In the genomic region with DNA sequence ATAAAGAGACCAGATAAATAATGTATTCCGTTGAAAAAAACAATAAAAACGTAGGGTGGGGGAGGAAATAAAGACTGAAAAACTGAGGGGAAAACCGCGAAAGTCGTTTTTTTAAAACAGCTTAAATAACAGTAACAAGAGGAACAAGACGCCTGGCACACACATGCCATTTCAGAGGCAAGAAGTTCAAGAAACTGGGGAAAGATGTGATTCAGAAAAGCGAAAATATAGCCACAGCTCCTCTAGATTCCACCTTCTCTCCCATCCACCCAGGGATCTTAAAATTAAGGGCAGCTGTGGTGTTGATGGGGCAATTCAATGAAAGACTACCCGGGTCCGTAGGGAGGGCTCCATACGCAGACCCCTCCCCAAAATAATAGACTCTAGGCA, we compare ENCODE assay signal across 8 cellular contexts. TPM values are rescaled to one million over a fixed set of nuclear protein-coding genes. Genes with fewer than 3 reads are reported as not detected.
A peak's percentile ranks its signal among the peaks of the same experiment; 100 is the strongest.
DNase-seq lines count a peak whose midpoint lies in the region; ATAC-seq, FAIRE-seq and TF ChIP-seq lines count a peak whose summit lies in the region.

No MANE protein-coding gene starts in this region.

- H3K36me3 Mint-ChIP-seq in T-cell: no peaks in the 10 kb centered on the region

- in situ Hi-C loops in GM13976 (cut with MboI; ENCODE audit: low sequenced_read_pairs, unreplicated experiment): no loop called here

- no peak for TF ChIP-seq EP300 in sigmoid colon (IDR thresholded peaks at IDR 0.05)

- H3K27me3 Mint-ChIP-seq in T-cell: no peaks in the 10 kb centered on the region

- no peaks in the 10 kb centered on the region for H3K36me3 ChIP-seq in sigmoid colon

- peak overlapping the region; percentile 75 to 82 (median 82) for H3K4me3 Mint-ChIP-seq in T-cell

- peak overlapping the region; percentile 81 to 93 (median 90) for H3K27ac ChIP-seq in sigmoid colon

- H3K27ac Mint-ChIP-seq in T-cell: peak overlapping the region; percentile 3 to 82

- H3K27me3 ChIP-seq in sigmoid colon: no peaks in the 10 kb centered on the region

- peaks cover 21 to 28% (median 25%) of the 10 kb centered on the region in 3 donors for H3K4me1 Mint-ChIP-seq in T-cell

- H3K4me3 ChIP-seq in fibroblast of villous mesenchyme (ENCODE audit: low read depth, low read length) (peak overlapping the region; percentile 73), sigmoid colon (peak overlapping the region; percentile 82 to 97 (median 93))

- CTCF ChIA-PET in T-cell (lab: Charles Lee): interaction anchor here (0.5 to 1.4 kb wide), 4 partner anchors 25 to 1041 kb away, joined by 3 to 6 read pairs (median 4); partner anchors contain the start of gene MED23 (in 1 of the 2)

- POLR2A ChIA-PET in T-cell (lab: Charles Lee): interaction anchor here in 1 of 2 donors (0.6 kb wide), 1 partner anchor 17 kb away, joined by 4 read pairs; no protein-coding TSS in a partner anchor

- H3K9me3 ChIP-seq in sigmoid colon: no peaks in the 10 kb centered on the region

- TF ChIP-seq POLR2A in sigmoid colon (IDR thresholded peaks at IDR 0.05): no peak

- 3 to 7% methylated on average over 10 of the region's 10 CpGs for WGBS in sigmoid colon, 2 donors

- FAIRE-seq in HTR-8/SVneo (lab: Jason Lieb, UNC): no peak

- DNase-seq in GM13976 (ENCODE audit: low spot score): peak; percentile 10
- DNase-seq in T-cell: no peak
- no peak for DNase-seq in fibroblast of villous mesenchyme (ENCODE audit: low read depth)
- DNase-seq in sigmoid colon: no peak
- DNase-seq in NCI-H1092 (lab: John Stamatoyannopoulos, UW): no peak
- no peak for DNase-seq in HTR-8/SVneo (ENCODE audit: insufficient read length, low spot score)

- intact Hi-C loops in sigmoid colon (cut with DNase I): loop anchor here (1.0 to 5.0 kb wide), 3 partner anchors 56 to 173 kb away; no protein-coding TSS in a partner anchor

- ATAC-seq in T-cell (replicated peaks in 1 of 4) (no peak), GM21526 (IDR thresholded peaks at IDR 0.05; ENCODE audit: low FRiP score, unreplicated experiment) (no peak), HG02885 (IDR thresholded peaks at IDR 0.05; ENCODE audit: poor library complexity, unreplicated experiment) (no peak)

- peaks cover 0 to 11% (median 7%) of the 10 kb centered on the region in 4 donors for H3K4me1 ChIP-seq in sigmoid colon

- H3K9me3 Mint-ChIP-seq in T-cell: peaks cover 0 to 5% (median 3%) of the 10 kb centered on the region in 3 donors

- TF ChIP-seq CTCF in GM13976 (IDR thresholded peaks at IDR 0.05; ENCODE audit: borderline replicate concordance, control extremely low read depth, extremely low read depth, insufficient read depth, missing control alignments) (no peak), fibroblast of villous mesenchyme (IDR thresholded peaks at IDR 0.05; ENCODE audit: insufficient read depth, low read depth, low read length) (no peak), sigmoid colon (IDR thresholded peaks at IDR 0.05) (no peak)

RNA-seq across cellular contexts. Expression of gene EPB41L2, which starts 1.3 kb away (rescaled TPM):
- total RNA-seq in T-cell: 10 to 100 TPM; 11.1 to 15.0 (median 13.6) TPM
- 40.2 and 44.8 TPM in 2 replicates for total RNA-seq in fibroblast of villous mesenchyme
- 100 to 1,000 TPM in 2 of 4 donors, 10 to 100 TPM in 2; 65.7 to 147 (median 114) TPM for total RNA-seq in sigmoid colon
- 10 to 100 TPM; 41.2 to 50.5 (median 42.6) TPM for polyA plus RNA-seq in sigmoid colon
